In genomic region chr12:62632521-62632920, GRCh38 we compare ENCODE assay signal across 8 cellular contexts.
DNase-seq lines count a peak whose midpoint lies in the region; ATAC-seq, FAIRE-seq and TF ChIP-seq lines count a peak whose summit lies in the region.

No MANE protein-coding gene starts in this region.

- no peaks in the 10 kb centered on the region for H3K79me2 ChIP-seq in H1 (ENCODE audit: control insufficient read depth in 1 of 2, insufficient read depth in 2 of 2, low read length in 2 of 2)

- no peaks in the 10 kb centered on the region for H3K79me1 ChIP-seq in H1 (ENCODE audit: low read depth, low read length)

- H3K14ac ChIP-seq in H1 (ENCODE audit: insufficient read length), result no peak overlapping the region

- CTCF ChIA-PET in H1 (lab: Charles Lee; ENCODE audit: partially characterized antibody), result interaction anchor here (0.7 to 1.8 kb wide), 10 partner anchors 9 to 163 kb away, joined by 3 to 7 read pairs (median 3); no protein-coding TSS in a partner anchor

- H4K20me1 ChIP-seq in H1 (replicated peaks in 1 of 2; ENCODE audit: control insufficient read depth in 1 of 2, insufficient read depth in 2 of 2, low read length in 2 of 2), result no peaks in the 10 kb centered on the region

- H3K4me2 ChIP-seq in H1 (ENCODE audit: insufficient read depth in 1 of 2, low read depth in 2 of 2, low read length in 2 of 2), result peak overlapping the region; percentile 80 to 99

- H3K36me3 ChIP-seq in H1 (ENCODE audit: control insufficient read depth in 2 of 4, insufficient read depth in 4 of 4, low read length in 3 of 4) (no peaks in the 10 kb centered on the region), thymus (ENCODE audit: control insufficient read depth, insufficient read depth) (no peaks in the 10 kb centered on the region)

- peak overlapping the region; percentile 78 for H3K4me3 Mint-ChIP-seq in activated CD4-positive, alpha-beta T cell treated with anti-CD3 and anti-CD28 coated beads, Interleukin-2, amount 10 ng/mL, durations not matched to agents 24 days and 14 days

- TF ChIP-seq POLR2A in H1 (IDR thresholded peaks at IDR 0.05; ENCODE audit: control extremely low read depth in 1 of 2, low read depth in 2 of 2, low read length in 2 of 2), result no peak

- TF ChIP-seq RAD21 in H1 (IDR thresholded peaks at IDR 0.05 in 1 of 2, conservative IDR thresholded peaks at IDR 0.05 in 1 of 2; ENCODE audit: low read depth in 2 of 2, low read length in 2 of 2), result no peak

- peak overlapping the region; percentile 47 for H4K91ac ChIP-seq in H1 (replicated peaks; ENCODE audit: insufficient read length, low read length)

- FAIRE-seq in H1 (lab: Jason Lieb, UNC), result no peak

- H2AK5ac ChIP-seq in H1 (ENCODE audit: low read depth, low read length), result no peak overlapping the region

- H4K8ac ChIP-seq in H1 (ENCODE audit: extremely low read depth, insufficient read depth, low read length), result no peak overlapping the region

- H2AFZ ChIP-seq in H1 (ENCODE audit: low read length), result no peak overlapping the region; the same call in 1 of the 2 replicates

- no peak overlapping the region for H2BK15ac ChIP-seq in H1 (ENCODE audit: low read length)

- no peak for TF ChIP-seq CTCF in H1 (IDR thresholded peaks at IDR 0.05; ENCODE audit: control extremely low read depth in 1 of 3, insufficient read depth in 1 of 3, low read depth in 1 of 3, low read length in 3 of 3)

- intact Hi-C loops in activated CD4-positive, alpha-beta T cell treated with anti-CD3 and anti-CD28 coated beads, Interleukin-2, amount 10 ng/mL, durations not matched to agents 24 days and 14 days (cut with micrococcal nuclease), result loop anchor here (1.0 kb wide), 1 partner anchor 9 kb away; no protein-coding TSS in a partner anchor

- no peak overlapping the region for H3K27ac ChIP-seq in H1 (ENCODE audit: low read depth, low read length)
- no peak overlapping the region for H3K27ac ChIP-seq in thymus (ENCODE audit: low read depth)

- peak; percentile 60 for DNase-seq in activated CD4-positive, alpha-beta T cell treated with anti-CD3 and anti-CD28 coated beads, Interleukin-2, amount 10 ng/mL, durations not matched to agents 24 days and 14 days
- no peak for DNase-seq in activated CD4-positive, alpha-beta T cell treated with anti-CD3 and anti-CD28 coated beads for 4 hours
- DNase-seq in RPMI7951 (ENCODE audit: low read depth) (peak; percentile 89), H1 (ENCODE audit: low read depth in 1 of 2, low spot score in 2 of 2) (peak in 1 of 2 experiments; percentile 70), medulla oblongata (ENCODE audit: extremely low spot score) (peak; percentile 71), NCI-H128 (lab: John Stamatoyannopoulos, UW; ENCODE audit: unreplicated experiment) (no peak)

- H2BK20ac ChIP-seq in H1 (ENCODE audit: low read length), result no peak overlapping the region

- peaks cover 7% of the 10 kb centered on the region; the same call in 1 of the 2 replicates for H3K23me2 ChIP-seq in H1 (ENCODE audit: low read depth, low read length)

- H2BK12ac ChIP-seq in H1 (ENCODE audit: low read depth, low read length), result peak overlapping the region; percentile 82; the same call in 1 of the 2 replicates

- 0 out of 2 replicates have a peak overlapping the region, but pooled peaks have one; percentile 57 for H3K18ac ChIP-seq in H1 (ENCODE audit: extremely low read depth, low read length)

- H3K4me1 Mint-ChIP-seq in activated CD4-positive, alpha-beta T cell treated with anti-CD3 and anti-CD28 coated beads, Interleukin-2, amount 10 ng/mL, durations not matched to agents 24 days and 14 days, result peaks cover 3% of the 10 kb centered on the region

- H3K36me3 Mint-ChIP-seq in activated CD4-positive, alpha-beta T cell treated with anti-CD3 and anti-CD28 coated beads, Interleukin-2, amount 10 ng/mL, durations not matched to agents 24 days and 14 days (ENCODE audit: low read depth), result no peaks in the 10 kb centered on the region

- POLR2A ChIA-PET in H1 (lab: Charles Lee; ENCODE audit: partially characterized antibody), result interaction anchor here (1.1 to 1.7 kb wide), 4 partner anchors 8 to 31 kb away, joined by 3 to 5 read pairs (median 4); no protein-coding TSS in a partner anchor

- H2BK5ac ChIP-seq in H1 (ENCODE audit: low read depth, low read length), result peak overlapping the region; percentile 37; the same call in 1 of the 2 replicates

- no peaks in the 10 kb centered on the region for H3K9me3 Mint-ChIP-seq in activated CD4-positive, alpha-beta T cell treated with anti-CD3 and anti-CD28 coated beads, Interleukin-2, amount 10 ng/mL, durations not matched to agents 24 days and 14 days

- TF ChIP-seq EP300 in H1 (IDR thresholded peaks at IDR 0.05; ENCODE audit: borderline replicate concordance in 1 of 2, low read depth in 2 of 2, low read length in 2 of 2), result no peak

- H3K4me3 ChIP-seq in H1 (ENCODE audit: extremely low read depth in 1 of 4, insufficient read depth in 2 of 4, low read depth in 3 of 4, low read length in 4 of 4) (peak overlapping the region; percentile 42 to 67 (median 50)), thymus (ENCODE audit: low read length) (peak overlapping the region; percentile 55)

- H3K27me3 ChIP-seq in H1 (replicated peaks in 1 of 4; ENCODE audit: control insufficient read depth in 3 of 4, extremely low read depth in 1 of 4, insufficient read depth in 3 of 4, low read length in 3 of 4) (peaks cover 2 to 39% (median 31%) of the 10 kb centered on the region in 4 experiments), thymus (ENCODE audit: control insufficient read depth, insufficient read depth) (peaks cover 6% of the 10 kb centered on the region)

- H3K9me3 ChIP-seq in H1 (ENCODE audit: insufficient read depth in 2 of 2, low read depth in 1 of 2, low read length in 1 of 2) (no peaks in the 10 kb centered on the region), thymus (ENCODE audit: control insufficient read depth) (peaks cover 1% of the 10 kb centered on the region)

- no peak overlapping the region for H3K27ac Mint-ChIP-seq in activated CD4-positive, alpha-beta T cell treated with anti-CD3 and anti-CD28 coated beads, Interleukin-2, amount 10 ng/mL, durations not matched to agents 24 days and 14 days

- H3K4me1 ChIP-seq in H1 (replicated peaks in 1 of 4; ENCODE audit: control insufficient read depth in 3 of 4, insufficient read depth in 4 of 4, low read length in 3 of 4) (peaks cover 15 to 25% (median 19%) of the 10 kb centered on the region in 4 experiments), thymus (ENCODE audit: control insufficient read depth, insufficient read depth, low read length) (peaks cover 11% of the 10 kb centered on the region)

- no peak overlapping the region for H2BK120ac ChIP-seq in H1 (replicated peaks; ENCODE audit: low read depth, low read length)

- peaks cover 75% of the 10 kb centered on the region for H3K27me3 Mint-ChIP-seq in activated CD4-positive, alpha-beta T cell treated with anti-CD3 and anti-CD28 coated beads, Interleukin-2, amount 10 ng/mL, durations not matched to agents 24 days and 14 days

- H3K9ac ChIP-seq in H1 (replicated peaks in 1 of 4; ENCODE audit: extremely low read depth in 1 of 4, low read depth in 3 of 4, low read length in 3 of 4), result no peak overlapping the region

- H3K56ac ChIP-seq in H1 (replicated peaks; ENCODE audit: insufficient read length, low read depth, low read length), result peak overlapping the region; percentile 22

- no peak overlapping the region for H3K23ac ChIP-seq in H1 (ENCODE audit: insufficient read length)

- H4K5ac ChIP-seq in H1 (ENCODE audit: insufficient read length, low read depth, low read length), result no peak overlapping the region

- H3K4ac ChIP-seq in H1 (replicated peaks; ENCODE audit: insufficient read length, low read depth, low read length), result no peak overlapping the region

- WGBS in H1 (ENCODE audit: extremely low coverage in 1 of 2, insufficient coverage in 1 of 2, insufficient read length in 1 of 2, insufficient replicate concordance in 2 of 2, low coverage in 1 of 2, low lambda C conversion rate in 2 of 2, missing lambda C conversion rate in 1 of 2), 2 experiments, result 9% methylated on average over 17 of the region's 17 CpGs; no CpG with 5 or more reads in 1 of the 2 experiments
- WGBS in thymus, result 8% methylated on average over 17 of the region's 17 CpGs

- peak; percentile 50 for ATAC-seq in HG02610 (IDR thresholded peaks at IDR 0.05; ENCODE audit: unreplicated experiment)

Comparison
In these comparisons a context has a peak if more than half of its experiments do, and no peak if none do; other contexts are left out.
1. DNase-seq: peak in activated CD4-positive, alpha-beta T cell treated with anti-CD3 and anti-CD28 coated beads, Interleukin-2, amount 10 ng/mL, durations not matched to agents 24 days and 14 days (single experiment), RPMI7951 (single experiment) and medulla oblongata (single experiment); none in activated CD4-positive, alpha-beta T cell treated with anti-CD3 and anti-CD28 coated beads for 4 hours (0 of 2) and NCI-H128 (single experiment).